34 cellular contexts compared by ENCODE assay signal in genomic region chr11:69977951-69978350, GRCh38.
"Had no signal": no experiment of that assay in that cellular context is flagged by ENCODE, and none has a peak within 500 bp of the region (broad histone marks: within the 10 kb centered on the region; RNA-seq: fewer than 3 reads in every experiment).

No MANE protein-coding gene starts in this region.

- H3K4me3 Mint-ChIP-seq: activated B cell treated with CpG ODN at 0.5 μM for 24 hours; activated CD4-positive, alpha-beta memory T cell treated with anti-CD3 and anti-CD28 coated beads, Interleukin-2, amount 10 ng/mL, durations not matched to agents 7 days and 5 days; activated CD8-positive, alpha-beta memory T cell treated with anti-CD3 and anti-CD28 coated beads, Interleukin-2, amount 10 ng/mL, durations not matched to agents 7 days and 5 days; activated naive CD4-positive, alpha-beta T cell treated with anti-CD3 and anti-CD28 coated beads, Interleukin-2, amount 10 ng/mL, durations not matched to agents 7 days and 5 days; activated naive CD8-positive, alpha-beta T cell; activated naive CD8-positive, alpha-beta T cell treated with anti-CD3 and anti-CD28 coated beads, Interleukin-2, amount 50 U/mL, for 24 hours; central memory CD8-positive, alpha-beta T cell; T-cell; T-helper 17 cell had no signal

- H3K4me3 ChIP-seq: cardiac muscle cell, MG63, Peyer's patch had no signal

- H3K27ac Mint-ChIP-seq: activated B cell treated with CpG ODN at 0.5 μM for 24 hours; activated CD4-positive, alpha-beta memory T cell treated with anti-CD3 and anti-CD28 coated beads, Interleukin-2, amount 10 ng/mL, durations not matched to agents 7 days and 5 days; activated CD8-positive, alpha-beta memory T cell treated with anti-CD3 and anti-CD28 coated beads, Interleukin-2, amount 10 ng/mL, durations not matched to agents 7 days and 5 days; activated naive CD4-positive, alpha-beta T cell treated with anti-CD3 and anti-CD28 coated beads, Interleukin-2, amount 10 ng/mL, durations not matched to agents 7 days and 5 days; activated naive CD8-positive, alpha-beta T cell; activated naive CD8-positive, alpha-beta T cell treated with anti-CD3 and anti-CD28 coated beads, Interleukin-2, amount 50 U/mL, for 24 hours; T-cell; T-helper 17 cell had no signal

- H3K9me3 ChIP-seq: MG63, Peyer's patch had no signal

- DNase-seq: activated B cell treated with CpG ODN at 0.5 μM for 24 hours; activated CD4-positive, alpha-beta memory T cell treated with anti-CD3 and anti-CD28 coated beads, Interleukin-2, amount 10 ng/mL, durations not matched to agents 7 days and 5 days; activated CD4-positive, alpha-beta T cell treated with anti-CD3 and anti-CD28 coated beads for 1 hour; activated CD4-positive, alpha-beta T cell treated with anti-CD3 and anti-CD28 coated beads for 48 hours; activated CD8-positive, alpha-beta memory T cell treated with anti-CD3 and anti-CD28 coated beads for 24 hours; activated CD8-positive, alpha-beta memory T cell treated with anti-CD3 and anti-CD28 coated beads, Interleukin-2, amount 10 ng/mL, durations not matched to agents 7 days and 5 days; activated CD8-positive, alpha-beta memory T cell treated with anti-CD3 and anti-CD28 coated beads, Interleukin-2, amount 50 U/mL, for 48 hours; activated effector memory CD4-positive, alpha-beta T cell treated with Interleukin-2 at 50 U/mL for 16 hours; activated naive CD4-positive, alpha-beta T cell treated with anti-CD3 and anti-CD28 coated beads, Interleukin-2, amount 10 ng/mL, durations not matched to agents 7 days and 5 days; activated naive CD8-positive, alpha-beta T cell treated with anti-CD3 and anti-CD28 coated beads, Interleukin-2, amount 50 U/mL, for 24 hours; activated T-cell treated with anti-CD3 and anti-CD28 coated beads, Interleukin-2, amount 50 U/mL, for 48 hours; anterior cingulate cortex; Kasumi-1; KG1; MG63; NCI-H1048; NCI-H1105 treated with DMSO at 0.1 percent for 48 hours; NCI-H1436 treated with DMSO at 0.1 percent for 48 hours; NCI-H1694 treated with DMSO at 0.1 percent for 48 hours; NCI-H2029; NCI-H345; NCI-H524 treated with DMSO at 0.1 percent for 48 hours; PC-3; RPMI8226; SIG-M5; T-cell; T-helper 17 cell; T-helper 9 cell had no signal

- H3K4me1 Mint-ChIP-seq: activated CD4-positive, alpha-beta memory T cell treated with anti-CD3 and anti-CD28 coated beads, Interleukin-2, amount 10 ng/mL, durations not matched to agents 7 days and 5 days; activated CD8-positive, alpha-beta memory T cell treated with anti-CD3 and anti-CD28 coated beads, Interleukin-2, amount 10 ng/mL, durations not matched to agents 7 days and 5 days; activated naive CD4-positive, alpha-beta T cell treated with anti-CD3 and anti-CD28 coated beads, Interleukin-2, amount 10 ng/mL, durations not matched to agents 7 days and 5 days; activated naive CD8-positive, alpha-beta T cell treated with anti-CD3 and anti-CD28 coated beads, Interleukin-2, amount 50 U/mL, for 24 hours; central memory CD8-positive, alpha-beta T cell; T-helper 17 cell had no signal

- H3K27ac ChIP-seq: cardiac muscle cell, Peyer's patch, VCaP had no signal

- H3K9me3 Mint-ChIP-seq: activated B cell treated with CpG ODN at 0.5 μM for 24 hours; activated CD4-positive, alpha-beta memory T cell treated with anti-CD3 and anti-CD28 coated beads, Interleukin-2, amount 10 ng/mL, durations not matched to agents 7 days and 5 days; activated naive CD4-positive, alpha-beta T cell treated with anti-CD3 and anti-CD28 coated beads, Interleukin-2, amount 10 ng/mL, durations not matched to agents 7 days and 5 days; activated naive CD8-positive, alpha-beta T cell treated with anti-CD3 and anti-CD28 coated beads, Interleukin-2, amount 50 U/mL, for 24 hours; central memory CD8-positive, alpha-beta T cell; T-cell had no signal

- H3K36me3 Mint-ChIP-seq: activated CD8-positive, alpha-beta memory T cell treated with anti-CD3 and anti-CD28 coated beads, Interleukin-2, amount 10 ng/mL, durations not matched to agents 7 days and 5 days; activated naive CD4-positive, alpha-beta T cell treated with anti-CD3 and anti-CD28 coated beads, Interleukin-2, amount 10 ng/mL, durations not matched to agents 7 days and 5 days; activated naive CD8-positive, alpha-beta T cell; T-cell had no signal

- ATAC-seq: activated CD8-positive, alpha-beta memory T cell treated with anti-CD3 and anti-CD28 coated beads, Interleukin-2, amount 10 ng/mL, durations not matched to agents 7 days and 5 days; activated naive CD8-positive, alpha-beta T cell treated with anti-CD3 and anti-CD28 coated beads, Interleukin-2, amount 50 U/mL, for 24 hours; PC-3; SK-N-SH treated with all-trans-retinoic acid at 6 μM for 48 hours; T-cell; T-helper 17 cell had no signal

- H3K36me3 ChIP-seq: cardiac muscle cell, MG63, Peyer's patch had no signal

- H3K27me3 ChIP-seq: MG63, Peyer's patch had no signal
